ENCODE assay signal across 1 cellular context in the genomic region with DNA sequence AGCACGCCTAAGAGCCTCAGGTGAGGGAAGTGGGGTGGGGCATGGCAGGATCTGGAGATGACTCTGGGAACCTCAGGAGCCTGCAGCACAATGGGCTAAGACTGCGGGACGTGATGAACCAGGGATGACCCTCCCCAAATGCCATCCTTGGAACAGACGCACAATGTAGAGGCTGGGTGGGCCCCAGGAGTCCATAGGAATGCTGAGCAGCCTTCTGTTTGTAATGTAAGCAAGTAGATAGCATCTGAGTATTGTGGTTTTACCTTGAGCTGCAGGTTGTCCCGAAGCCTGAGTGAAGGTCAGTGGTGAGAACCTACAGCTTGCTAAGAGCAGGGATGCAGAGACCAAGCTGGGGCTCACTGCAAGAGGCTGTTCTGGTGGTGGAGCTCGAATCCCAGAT.
TF ChIP-seq lines count a peak whose summit lies in the region.

No MANE protein-coding gene starts in this region.

TF ChIP-seq in H1, 55 proteins besides CTCF, POLR2A, EP300 and RAD21:
- no peak for TF ChIP-seq KDM4A (IDR thresholded peaks at IDR 0.05; ENCODE audit: low read depth, low read length, severe bottlenecking)
- TF ChIP-seq GTF2F1 (IDR thresholded peaks at IDR 0.05; ENCODE audit: borderline replicate concordance, low read depth, low read length), result no peak
- no peak for TF ChIP-seq KDM5A (IDR thresholded peaks at IDR 0.05; ENCODE audit: low read length)
- TF ChIP-seq RNF2 (IDR thresholded peaks at IDR 0.05; ENCODE audit: borderline replicate concordance, low read depth, low read length, missing control alignments, poor library complexity, severe bottlenecking), result no peak
- TF ChIP-seq MAFK (IDR thresholded peaks at IDR 0.05; ENCODE audit: low read depth, low read length), result no peak
- TF ChIP-seq EGR1 (IDR thresholded peaks at IDR 0.05; ENCODE audit: borderline replicate concordance, low read depth, low read length), result no peak
- TF ChIP-seq CHD1 (IDR thresholded peaks at IDR 0.05; ENCODE audit: low read depth, low read length), result no peak
- TF ChIP-seq POU5F1 (IDR thresholded peaks at IDR 0.05; ENCODE audit: low read depth, low read length), result no peak
- TF ChIP-seq BACH1 (IDR thresholded peaks at IDR 0.05; ENCODE audit: low read length), result no peak
